ENCODE assay signal across 15 cellular contexts in genomic region chr21:31725202-31725840, GRCh38. TPM values are rescaled to one million over a fixed set of nuclear protein-coding genes. Genes with fewer than 3 reads are reported as not detected.
DNase-seq lines count a peak whose midpoint lies in the region; ATAC-seq and TF ChIP-seq lines count a peak whose summit lies in the region.
"Had no signal": no experiment of that assay in that cellular context is flagged by ENCODE, and none has a peak within 500 bp of the region (broad histone marks: within the 10 kb centered on the region; RNA-seq: fewer than 3 reads in every experiment).

No MANE protein-coding gene starts in this region.

- H3K27ac ChIP-seq in CD4-positive, alpha-beta memory T cell (ENCODE audit: low read depth, low read length): no peak overlapping the region
- no peak overlapping the region for H3K27ac ChIP-seq in psoas muscle
- H3K27ac ChIP-seq: adrenal gland, esophagus muscularis mucosa, thoracic aorta had no signal

- H3K36me3 Mint-ChIP-seq in CD4-positive, alpha-beta memory T cell: peaks cover 0 to 7% of the 10 kb centered on the region in 2 donors
- no peaks in the 10 kb centered on the region for H3K36me3 Mint-ChIP-seq in T-helper 17 cell (ENCODE audit: low read depth)
- peaks cover 0 to 8% (median 2%) of the 10 kb centered on the region in 3 donors for H3K36me3 Mint-ChIP-seq in naive thymus-derived CD8-positive, alpha-beta T cell

- no peak for TF ChIP-seq CTCF in psoas muscle (IDR thresholded peaks at IDR 0.05)

- H3K27ac Mint-ChIP-seq in CD4-positive, alpha-beta memory T cell: peak overlapping the region in 2 of 7 donors; percentile 41 to 62
- peak overlapping the region; percentile 34 for H3K27ac Mint-ChIP-seq in T-helper 17 cell
- H3K27ac Mint-ChIP-seq in naive thymus-derived CD8-positive, alpha-beta T cell: peak overlapping the region in 4 of 10 donors; percentile 1 to 66 (median 51)

- no peaks in the 10 kb centered on the region for H3K9me3 Mint-ChIP-seq in CD4-positive, alpha-beta memory T cell
- H3K9me3 Mint-ChIP-seq in naive thymus-derived CD8-positive, alpha-beta T cell: no peaks in the 10 kb centered on the region

- peak overlapping the region in 6 of 8 donors; percentile 2 to 67 (median 36) for H3K4me3 Mint-ChIP-seq in CD4-positive, alpha-beta memory T cell
- peak overlapping the region; percentile 61 for H3K4me3 Mint-ChIP-seq in T-helper 17 cell
- peak overlapping the region in 8 of 10 donors; percentile 0 to 44 (median 22) for H3K4me3 Mint-ChIP-seq in naive thymus-derived CD8-positive, alpha-beta T cell

- POLR2A ChIA-PET in CD4-positive, alpha-beta memory T cell (lab: Charles Lee; ENCODE audit: partially characterized antibody): no interaction called here
- POLR2A ChIA-PET in naive thymus-derived CD8-positive, alpha-beta T cell (lab: Charles Lee): no interaction called here

- intact Hi-C loops in CD4-positive, alpha-beta memory T cell (cut with micrococcal nuclease): no loop called here
- intact Hi-C loops in psoas muscle (cut with DNase I): no loop called here

- DNase-seq in CD4-positive, alpha-beta memory T cell: no peak
- DNase-seq in T-helper 17 cell: no peak
- no peak for DNase-seq in naive thymus-derived CD8-positive, alpha-beta T cell
- no peak for DNase-seq in RPMI8226
- no peak for DNase-seq in psoas muscle
- DNase-seq in stimulated activated CD4-positive, alpha-beta T cell treated with anti-CD3 and anti-CD28 coated beads, Interleukin-4, amount 100 ng/mL, for 1 hour: no peak
- DNase-seq: activated CD8-positive, alpha-beta memory T cell treated with anti-CD3 and anti-CD28 coated beads, Interleukin-2, amount 50 U/mL, for 48 hours; adrenal gland; NCI-H1436 treated with DMSO at 0.1 percent for 48 hours; NCI-H226; stimulated activated CD4-positive, alpha-beta T cell treated with anti-CD3 and anti-CD28 coated beads, Interleukin-4, amount 100 ng/mL, for 24 hours had no signal

- WGBS in psoas muscle, 3 donors: 84 to 86% (median 85%) methylated on average over 6 of the region's 6 CpGs

- peaks cover 34 to 55% (median 39%) of the 10 kb centered on the region in 4 donors for H3K4me1 Mint-ChIP-seq in CD4-positive, alpha-beta memory T cell
- peaks cover 35% of the 10 kb centered on the region for H3K4me1 Mint-ChIP-seq in T-helper 17 cell
- peaks cover 22 to 67% (median 48%) of the 10 kb centered on the region in 4 donors for H3K4me1 Mint-ChIP-seq in naive thymus-derived CD8-positive, alpha-beta T cell

- no peaks in the 10 kb centered on the region for H3K36me3 ChIP-seq in CD4-positive, alpha-beta memory T cell (ENCODE audit: insufficient read depth, low read length)
- peaks cover 0 to 2% of the 10 kb centered on the region in 2 donors for H3K36me3 ChIP-seq in psoas muscle (ENCODE audit: insufficient read depth in 1 of 2, low read depth in 1 of 2)
- H3K36me3 ChIP-seq: adrenal gland, esophagus muscularis mucosa, thoracic aorta had no signal

- H3K27me3 ChIP-seq in CD4-positive, alpha-beta memory T cell (ENCODE audit: insufficient read depth, low read length): no peaks in the 10 kb centered on the region
- no peaks in the 10 kb centered on the region for H3K27me3 ChIP-seq in psoas muscle (ENCODE audit: insufficient read depth in 3 of 3, low read length in 2 of 3)
- H3K27me3 ChIP-seq: adrenal gland, esophagus muscularis mucosa had no signal

- H3K4me1 ChIP-seq in CD4-positive, alpha-beta memory T cell (ENCODE audit: insufficient read depth, low read length): peaks cover 87% of the 10 kb centered on the region
- peaks cover 36% of the 10 kb centered on the region for H3K4me1 ChIP-seq in psoas muscle

- no peaks in the 10 kb centered on the region for H3K27me3 Mint-ChIP-seq in CD4-positive, alpha-beta memory T cell
- H3K27me3 Mint-ChIP-seq in T-helper 17 cell: no peaks in the 10 kb centered on the region
- H3K27me3 Mint-ChIP-seq in naive thymus-derived CD8-positive, alpha-beta T cell: no peaks in the 10 kb centered on the region

- CTCF ChIA-PET in CD4-positive, alpha-beta memory T cell (lab: Charles Lee; ENCODE audit: partially characterized antibody): no interaction called here

- ATAC-seq in GM19463 (IDR thresholded peaks at IDR 0.05; ENCODE audit: unreplicated experiment) (peak; percentile 49), T-helper 17 cell (no peak), psoas muscle (no peak), HG03565 (IDR thresholded peaks at IDR 0.05; ENCODE audit: unreplicated experiment) (no peak)
- peak in 1 of 2 donors; percentile 41 for ATAC-seq in naive thymus-derived CD8-positive, alpha-beta T cell

- no peak overlapping the region for H3K4me3 ChIP-seq in CD4-positive, alpha-beta memory T cell (ENCODE audit: low read length in 2 of 2)
- no peak overlapping the region for H3K4me3 ChIP-seq in psoas muscle
- H3K4me3 ChIP-seq: adrenal gland, esophagus muscularis mucosa, thoracic aorta had no signal

- H3K9me3 ChIP-seq in CD4-positive, alpha-beta memory T cell (ENCODE audit: control insufficient read depth in 1 of 2, low read length in 2 of 2): no peaks in the 10 kb centered on the region
- H3K9me3 ChIP-seq in T-helper 17 cell (ENCODE audit: control insufficient read depth, low read length, poor library complexity, severe bottlenecking): no peaks in the 10 kb centered on the region
- H3K9me3 ChIP-seq in psoas muscle: no peaks in the 10 kb centered on the region
- H3K9me3 ChIP-seq: adrenal gland, esophagus muscularis mucosa, thoracic aorta had no signal

RNA-seq across cellular contexts. Expression of gene SCAF4, which starts 6.6 kb away (rescaled TPM):
- total RNA-seq in CD4-positive, alpha-beta memory T cell: 10 to 100 TPM; 60.2 to 64.7 TPM
- 10 to 100 TPM in 1 of 2 donors, 1 to 10 TPM in 1; 4.8 to 37.7 TPM for polyA plus RNA-seq in CD4-positive, alpha-beta memory T cell
- 10 to 100 TPM; 53.8 to 61.3 TPM for total RNA-seq in T-helper 17 cell
- total RNA-seq in naive thymus-derived CD8-positive, alpha-beta T cell: 10 to 100 TPM; 59.2 to 67.1 TPM
- polyA plus RNA-seq in naive thymus-derived CD8-positive, alpha-beta T cell: 10 to 100 TPM; 12.2 to 29.0 (median 21.1) TPM
- total RNA-seq in psoas muscle: 10 to 100 TPM; 17.3 to 23.9 (median 23.5) TPM
- polyA plus RNA-seq in psoas muscle: 10 to 100 TPM in 1 of 3 donors, 1 to 10 TPM in 2; 7.5 to 17.3 (median 9.0) TPM
